ENCODE assay signal across 21 cellular contexts in the genomic region with DNA sequence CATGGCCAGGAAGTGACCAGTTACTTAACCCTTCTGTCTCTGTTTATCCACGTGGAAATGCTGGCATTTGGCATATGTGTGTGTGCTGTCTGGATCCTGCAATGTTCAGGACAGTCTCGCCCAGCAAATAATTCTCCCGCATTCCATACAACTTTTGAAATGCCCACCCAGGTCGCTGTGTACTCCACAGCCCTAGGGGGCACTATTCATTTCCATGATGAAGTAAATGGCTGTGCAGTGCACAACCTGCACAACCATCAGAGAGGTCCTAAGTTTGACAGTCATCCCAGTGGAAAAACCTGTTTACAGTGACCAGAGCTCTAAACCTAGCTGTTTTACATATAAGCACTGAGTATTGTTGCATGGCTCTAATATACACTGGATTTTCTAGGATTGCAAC. TPM values are rescaled to one million over a fixed set of nuclear protein-coding genes. Genes with fewer than 3 reads are reported as not detected.
DNase-seq lines count a peak whose midpoint lies in the region; ATAC-seq, FAIRE-seq and TF ChIP-seq lines count a peak whose summit lies in the region.
"Had no signal": no experiment of that assay in that cellular context is flagged by ENCODE, and none has a peak within 500 bp of the region (broad histone marks: within the 10 kb centered on the region; RNA-seq: fewer than 3 reads in every experiment).

No MANE protein-coding gene starts in this region.

- H3K27ac Mint-ChIP-seq in neural progenitor cell (no peak overlapping the region), endodermal cell (no peak overlapping the region)
- H3K27ac Mint-ChIP-seq: CD4-positive, alpha-beta memory T cell had no signal

- intact Hi-C loops in PC-3 (cut with micrococcal nuclease), result no loop called here

- WGBS in endodermal cell (ENCODE audit: insufficient coverage in 1 of 2, insufficient read length in 1 of 2), 2 experiments, result 89 to 97% methylated on average over 3 to 4 of the region's 4 CpGs

- no peak overlapping the region for H2AFZ ChIP-seq in PC-3 (ENCODE audit: low read length)
- no peak overlapping the region for H2AFZ ChIP-seq in neural progenitor cell (replicated peaks)

- H3K36me3 ChIP-seq in PC-3 (ENCODE audit: low read depth, low read length) (no peaks in the 10 kb centered on the region), neural progenitor cell (no peaks in the 10 kb centered on the region), endodermal cell (ENCODE audit: control insufficient read depth, insufficient read depth, low read length) (no peaks in the 10 kb centered on the region)
- H3K36me3 ChIP-seq: HAP-1 had no signal

- no peaks in the 10 kb centered on the region for H3K9me2 ChIP-seq in PC-3 (replicated peaks; ENCODE audit: low read length)

- H3K9me3 ChIP-seq in PC-3 (ENCODE audit: low read length) (no peaks in the 10 kb centered on the region), neural progenitor cell (ENCODE audit: low read depth) (no peaks in the 10 kb centered on the region), endodermal cell (ENCODE audit: control insufficient read depth, low read length) (no peaks in the 10 kb centered on the region)
- H3K9me3 ChIP-seq: A549, HAP-1 had no signal

- H3K4me2 ChIP-seq in PC-3 (ENCODE audit: low read length) (no peak overlapping the region), neural progenitor cell (no peak overlapping the region)
- H3K4me2 ChIP-seq: A549 had no signal

- no peak overlapping the region for H3K4me3 Mint-ChIP-seq in neural progenitor cell
- no peak overlapping the region for H3K4me3 Mint-ChIP-seq in endodermal cell

- H3K9ac ChIP-seq in PC-3 (ENCODE audit: low read length) (no peak overlapping the region), neural progenitor cell (no peak overlapping the region), endodermal cell (ENCODE audit: extremely low read depth, low read length, poor library complexity, severe bottlenecking) (no peak overlapping the region)

- FAIRE-seq in urothelium cell line (lab: Jason Lieb, UNC), result peak; percentile 61
- FAIRE-seq: A549, G401.6, GM12892, H54 had no signal

- H3K4me1 Mint-ChIP-seq in neural progenitor cell (peaks cover 6% of the 10 kb centered on the region), endodermal cell (no peaks in the 10 kb centered on the region)
- H3K4me1 Mint-ChIP-seq: CD4-positive, alpha-beta memory T cell had no signal

- H3K27me3 ChIP-seq in PC-3 (ENCODE audit: low read length), result peaks cover 26% of the 10 kb centered on the region
- H3K27me3 ChIP-seq in neural progenitor cell, result no peaks in the 10 kb centered on the region
- H3K27me3 ChIP-seq in endodermal cell (ENCODE audit: control insufficient read depth, insufficient read depth, low read length, poor library complexity, severe bottlenecking), result no peaks in the 10 kb centered on the region

- H3K27me3 Mint-ChIP-seq in neural progenitor cell (ENCODE audit: insufficient read depth, low read depth), result no peaks in the 10 kb centered on the region
- no peaks in the 10 kb centered on the region for H3K27me3 Mint-ChIP-seq in endodermal cell (ENCODE audit: insufficient read depth)

- H3K9me3 Mint-ChIP-seq in neural progenitor cell (no peaks in the 10 kb centered on the region), endodermal cell (no peaks in the 10 kb centered on the region)

- H3K4me3 ChIP-seq in HFF-Myc (replicated peaks; ENCODE audit: low read depth, low read length) (no peak overlapping the region), PC-3 (ENCODE audit: low read length) (no peak overlapping the region), neural progenitor cell (no peak overlapping the region), endodermal cell (ENCODE audit: low read length) (no peak overlapping the region)
- H3K4me3 ChIP-seq: A549, HAP-1 had no signal

- no peaks in the 10 kb centered on the region for H4K20me1 ChIP-seq in PC-3 (ENCODE audit: low read length)
- H4K20me1 ChIP-seq in neural progenitor cell (ENCODE audit: low read depth), result no peaks in the 10 kb centered on the region

- peak; percentile 5 for TF ChIP-seq CTCF in HFF-Myc (IDR thresholded peaks at IDR 0.05; ENCODE audit: low read depth, low read length, missing control alignments)
- peak; percentile 58 for TF ChIP-seq CTCF in PC-3 (conservative IDR thresholded peaks at IDR 0.05; ENCODE audit: low read depth, low read length)
- peak; percentile 5 for TF ChIP-seq CTCF in neural progenitor cell (IDR thresholded peaks at IDR 0.05)
- no peak for TF ChIP-seq CTCF in endodermal cell (conservative IDR thresholded peaks at IDR 0.05)

- POLR2A ChIA-PET in PC-3 (lab: Charles Lee; ENCODE audit: unreplicated experiment), result no interaction called here

- BruUV-seq in PC-3 (replicated peaks; lab: Mats Ljungman, UMichigan), result no TSS peak

- CTCF ChIA-PET in PC-3 (lab: Charles Lee), result no interaction called here

- no peak for ATAC-seq in PC-3
- ATAC-seq: A549 had no signal

- DNase-seq in HFF-Myc (ENCODE audit: extremely low read depth, low read depth) (no peak), PC-3 (peak; percentile 49), neural progenitor cell (ENCODE audit: low spot score) (no peak), urothelium cell line (ENCODE audit: low spot score) (no peak), endodermal cell (no peak), DMS114 treated with DMSO at 0.1 percent for 48 hours (lab: John Stamatoyannopoulos, UW; ENCODE audit: unreplicated experiment) (no peak), SIG-M5 treated with dmso at 0.1 percent for 504 hours (lab: John Stamatoyannopoulos, UW; ENCODE audit: unreplicated experiment) (no peak)
- DNase-seq: 8988T; ACHN; C1 segment of cervical spinal cord; Calu3; CD4-positive, alpha-beta memory T cell; COR-L47; DMS153; DND-41; GOT3 had no signal

- H3K36me3 Mint-ChIP-seq in neural progenitor cell, result no peaks in the 10 kb centered on the region
- H3K36me3 Mint-ChIP-seq in endodermal cell (ENCODE audit: low read depth), result no peaks in the 10 kb centered on the region
- H3K36me3 Mint-ChIP-seq: CD4-positive, alpha-beta memory T cell had no signal

- no peaks in the 10 kb centered on the region for H3F3A ChIP-seq in PC-3 (ENCODE audit: low read length, unreplicated experiment)
- no peaks in the 10 kb centered on the region for H3F3A ChIP-seq in neural progenitor cell (ENCODE audit: low read depth)

- no peaks in the 10 kb centered on the region for H3K79me2 ChIP-seq in PC-3 (ENCODE audit: low read length)
- no peaks in the 10 kb centered on the region for H3K79me2 ChIP-seq in neural progenitor cell (ENCODE audit: low read depth)

- H3K4me1 ChIP-seq in PC-3 (ENCODE audit: insufficient read depth, low read length) (peaks cover 15% of the 10 kb centered on the region), neural progenitor cell (no peaks in the 10 kb centered on the region), endodermal cell (ENCODE audit: control insufficient read depth, insufficient read depth, low read length) (no peaks in the 10 kb centered on the region)
- H3K4me1 ChIP-seq: HAP-1 had no signal

- H3K27ac ChIP-seq in PC-3 (ENCODE audit: low read length) (no peak overlapping the region), neural progenitor cell (no peak overlapping the region), endodermal cell (ENCODE audit: low read depth, low read length) (no peak overlapping the region)
- H3K27ac ChIP-seq: A549 had no signal

RNA-seq across cellular contexts. Expression of a gene that starts 38.1 kb away (rescaled TPM):
- total RNA-seq in PC-3 (2014; rRNA removed), result 42.3 and 72.1 TPM in 2 replicates
- 8.3 and 20.9 TPM in 2 replicates for total RNA-seq in neural progenitor cell (ENCODE audit: low replicate concordance)
- 1 to 10 TPM in 1 of 2 donors, under 1 TPM in 1; 0.40 to 1.1 TPM for total RNA-seq in endodermal cell
- polyA plus RNA-seq in endodermal cell (2013, experiment 1 of 2), result 67.9 TPM
- polyA plus RNA-seq in endodermal cell (2013, experiment 2 of 2), result 68.5 TPM
- polyA plus RNA-seq: CD4-positive, alpha-beta memory T cell had no signal
